ENCODE assay signal across 8 cellular contexts in genomic region chr12:57744777-57745484, GRCh38. TPM values are rescaled to one million over a fixed set of nuclear protein-coding genes. Genes with fewer than 3 reads are reported as not detected.
DNase-seq lines count a peak whose midpoint lies in the region; ATAC-seq and TF ChIP-seq lines count a peak whose summit lies in the region.

TSS of gene TSPAN31 (plus strand) at chr12:57745039. CDS start at chr12:57745155, 116 bp downstream.

- TF ChIP-seq CTCF in BE2C (IDR thresholded peaks at IDR 0.05; ENCODE audit: low read depth, low read length) (no peak), kidney epithelial cell (IDR thresholded peaks at IDR 0.05; ENCODE audit: insufficient read depth, low read length, poor library complexity, severe bottlenecking) (no peak)

- H3K4me3 ChIP-seq in BE2C (ENCODE audit: low read depth, low read length) (peak within 1 kb of the TSS; percentile 96), kidney epithelial cell (ENCODE audit: low read depth, low read length) (peak within 1 kb of the TSS; percentile 86)

- H3K27ac ChIP-seq in cingulate gyrus (ENCODE audit: low read depth, low read length) = peak within 1 kb of the TSS; percentile 99

- peaks cover 3% of the 10 kb centered on the region; the same call in 1 of the 2 replicates for H3K4me1 ChIP-seq in BE2C

- H3K9me3 ChIP-seq in BE2C = no peaks in the 10 kb centered on the region

- H3K27me3 ChIP-seq in BE2C = peaks cover 10% of the 10 kb centered on the region
- H3K27me3 ChIP-seq in kidney epithelial cell (ENCODE audit: control insufficient read depth, insufficient read depth, low read length) = peaks cover 22% of the 10 kb centered on the region

- DNase-seq in BE2C (peak; percentile 96), NCI-H526 (lab: John Stamatoyannopoulos, UW) (peak; percentile 96 to 98), kidney epithelial cell (ENCODE audit: low read depth) (peak; percentile 95)
- DNase-seq in activated CD4-positive, alpha-beta T cell treated with anti-CD3 and anti-CD28 coated beads for 4 hours = peak; percentile 93 to 94
- DNase-seq in stimulated activated CD4-positive, alpha-beta T cell treated with anti-CD3 and anti-CD28 coated beads, Interleukin-15, amount 100 ng/mL, for 24 hours = peak; percentile 98

- ATAC-seq in GM19324 (IDR thresholded peaks at IDR 0.05; ENCODE audit: low FRiP score, unreplicated experiment) (peak; percentile 82), HG03460 (IDR thresholded peaks at IDR 0.05; ENCODE audit: unreplicated experiment) (peak; percentile 78)

- H3K36me3 ChIP-seq in BE2C (peaks cover 35% of the 10 kb centered on the region), kidney epithelial cell (ENCODE audit: control insufficient read depth, insufficient read depth, low read length) (peaks cover 2% of the 10 kb centered on the region)

RNA-seq across cellular contexts. Expression of gene TSPAN31, which starts in this region (rescaled TPM):
- 18.6 TPM for polyA plus RNA-seq in BE2C (2012; ENCODE audit: insufficient read depth, insufficient read length, low read depth)
- total RNA-seq in kidney epithelial cell = 39.6 and 77.1 TPM in 2 replicates

Comparison
In these comparisons a context has a peak if more than half of its experiments do, and no peak if none do; other contexts are left out.
1. Peak in every context shown above with its lines: DNase-seq, ATAC-seq, H3K4me3 ChIP-seq and H3K27ac ChIP-seq.